22 cellular contexts compared by ENCODE assay signal in genomic region chrX:141375011-141375730, GRCh38.
DNase-seq lines count a peak whose midpoint lies in the region; ATAC-seq and TF ChIP-seq lines count a peak whose summit lies in the region.
"Had no signal": no experiment of that assay in that cellular context is flagged by ENCODE, and none has a peak within 500 bp of the region (broad histone marks: within the 10 kb centered on the region; RNA-seq: fewer than 3 reads in every experiment).

No MANE protein-coding gene starts in this region.

- H3K4me1 ChIP-seq in cardiac muscle cell (ENCODE audit: low read depth) (peaks cover 5% of the 10 kb centered on the region), heart right ventricle (no peaks in the 10 kb centered on the region), thoracic aorta (ENCODE audit: control insufficient read depth in 1 of 2, low read depth in 2 of 2) (peaks cover 0 to 11% of the 10 kb centered on the region in 2 donors), GM23248 (ENCODE audit: insufficient read depth) (no peaks in the 10 kb centered on the region)

- H3K27me3 ChIP-seq in cardiac muscle cell (no peaks in the 10 kb centered on the region), heart right ventricle (no peaks in the 10 kb centered on the region), thoracic aorta (replicated peaks; ENCODE audit: insufficient read depth) (no peaks in the 10 kb centered on the region), GM23248 (replicated peaks; ENCODE audit: insufficient read depth) (no peaks in the 10 kb centered on the region)

- H3K27ac ChIP-seq in cardiac muscle cell (peak overlapping the region; percentile 1), heart right ventricle (no peak overlapping the region), thoracic aorta (no peak overlapping the region), GM23248 (no peak overlapping the region)
- H3K27ac ChIP-seq: C4-2B, RWPE1 had no signal

- intact Hi-C loops in heart right ventricle (cut with DNase I), result no loop called here

- H3K9me3 ChIP-seq in cardiac muscle cell (ENCODE audit: low read depth) (no peaks in the 10 kb centered on the region), heart right ventricle (peaks cover 0 to 6% (median 0%) of the 10 kb centered on the region in 11 donors), thoracic aorta (no peaks in the 10 kb centered on the region), GM23248 (ENCODE audit: low read depth) (no peaks in the 10 kb centered on the region)

- 27 to 33% methylated on average over 2 of the region's 2 CpGs for WGBS in heart right ventricle, 2 donors
- 0 to 9% methylated on average over 2 of the region's 2 CpGs for WGBS in GM23248 (ENCODE audit: low coverage in 1 of 2, low lambda C conversion rate in 2 of 2, missing lambda C conversion rate in 2 of 2), 2 experiments

- no peaks in the 10 kb centered on the region for H3K79me2 ChIP-seq in GM23248 (ENCODE audit: insufficient read depth)

- no peak overlapping the region for H2AFZ ChIP-seq in GM23248

- TF ChIP-seq CTCF in cardiac muscle cell (IDR thresholded peaks at IDR 0.05; ENCODE audit: low read depth, low read length) (no peak), heart right ventricle (IDR thresholded peaks at IDR 0.05) (no peak), choroid plexus epithelial cell (conservative IDR thresholded peaks at IDR 0.05; ENCODE audit: low read depth, low read length) (no peak), thoracic aorta (IDR thresholded peaks at IDR 0.05) (no peak)

- H4K20me1 ChIP-seq in GM23248 (ENCODE audit: insufficient read depth), result no peaks in the 10 kb centered on the region

- no peak overlapping the region for H3K9ac ChIP-seq in GM23248

- in situ Hi-C loops in GM23248 (cut with MboI), result no loop called here

- no peaks in the 10 kb centered on the region for H3K36me3 ChIP-seq in cardiac muscle cell
- no peaks in the 10 kb centered on the region for H3K36me3 ChIP-seq in heart right ventricle
- H3K36me3 ChIP-seq in thoracic aorta, result no peaks in the 10 kb centered on the region
- no peaks in the 10 kb centered on the region for H3K36me3 ChIP-seq in GM23248 (ENCODE audit: low read depth)

- ATAC-seq in heart right ventricle, result no peak
- no peak for ATAC-seq in thoracic aorta (ENCODE audit: insufficient number of reproducible peaks, low FRiP score, low read depth)

- H3K4me2 ChIP-seq in GM23248 (ENCODE audit: unreplicated experiment), result no peak overlapping the region

- no peaks in the 10 kb centered on the region for H3K9me2 ChIP-seq in GM23248 (ENCODE audit: insufficient read depth)

- peak; percentile 23 to 43 for DNase-seq in cardiac muscle cell (ENCODE audit: low read depth in 1 of 2, low spot score in 1 of 2)
- no peak for DNase-seq in heart right ventricle
- DNase-seq in choroid plexus epithelial cell (ENCODE audit: low read depth), result peak; percentile 4
- peak; percentile 1 for DNase-seq in fibroblast of the conjunctiva (ENCODE audit: low read depth)
- no peak for DNase-seq in thoracic aorta (ENCODE audit: low spot score)
- no peak for DNase-seq in activated CD4-positive, alpha-beta T cell treated with anti-CD3 and anti-CD28 coated beads, Interleukin-2, amount 50 U/mL, for 4 hours
- no peak for DNase-seq in NCI-H510A (lab: John Stamatoyannopoulos, UW)
- DNase-seq in GM23248, result no peak
- DNase-seq: 8988T; Calu3; CD8-positive, alpha-beta memory T cell; DMS153; Kasumi-1; MM.1S; NCI-H1048; NCI-H1417 treated with DMSO at 0.1 percent for 48 hours; NCI-H187 treated with DMSO at 0.1 percent for 48 hours; NCI-H2107; NCI-H748 treated with DMSO at 0.1 percent for 48 hours; SHP77 treated with DMSO at 0.1 percent for 48 hours had no signal

- no peaks in the 10 kb centered on the region for H3F3A ChIP-seq in GM23248 (ENCODE audit: insufficient read depth)

- H3K4me3 ChIP-seq in cardiac muscle cell, result no peak overlapping the region
- H3K4me3 ChIP-seq in heart right ventricle, result no peak overlapping the region
- H3K4me3 ChIP-seq in choroid plexus epithelial cell (ENCODE audit: low read depth, low read length), result no peak overlapping the region
- H3K4me3 ChIP-seq in thoracic aorta, result peak overlapping the region; percentile 9
- no peak overlapping the region for H3K4me3 ChIP-seq in GM23248

Comparison
In these comparisons a context has a peak if more than half of its experiments do, and no peak if none do; other contexts are left out.
1. DNase-seq: peak in cardiac muscle cell (2 of 2), choroid plexus epithelial cell (single experiment) and fibroblast of the conjunctiva (single experiment); none in heart right ventricle (0 of 2), thoracic aorta (single experiment), activated CD4-positive, alpha-beta T cell treated with anti-CD3 and anti-CD28 coated beads, Interleukin-2, amount 50 U/mL, for 4 hours (0 of 2), NCI-H510A (single experiment) and GM23248 (single experiment).